In the genomic region with DNA sequence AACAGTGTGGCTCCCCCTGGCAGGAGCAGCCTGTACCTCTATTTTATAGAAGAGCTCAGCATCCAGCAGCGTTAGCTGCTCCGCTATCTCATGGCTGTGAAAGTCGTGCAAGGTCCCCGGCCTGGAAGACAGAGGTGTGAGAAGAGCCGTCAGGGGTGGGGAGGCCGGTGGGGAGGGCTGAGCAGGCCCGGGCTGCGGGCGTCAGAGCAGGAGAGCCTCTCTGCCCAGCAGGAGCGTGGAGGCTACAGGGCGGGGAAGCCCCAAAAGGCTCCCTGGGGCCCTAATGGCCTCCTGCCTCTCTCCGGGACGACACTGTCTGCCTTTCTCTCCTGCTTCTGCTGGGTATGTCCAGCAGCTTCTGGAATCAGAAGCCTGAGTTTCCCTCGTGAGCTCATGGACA, we compare ENCODE assay signal across 16 cellular contexts. TPM values are rescaled to one million over a fixed set of nuclear protein-coding genes. Genes with fewer than 3 reads are reported as not detected.
"Had no signal": no experiment of that assay in that cellular context is flagged by ENCODE, and none has a peak within 500 bp of the region (broad histone marks: within the 10 kb centered on the region; RNA-seq: fewer than 3 reads in every experiment).

No MANE protein-coding gene starts in this region.

- H3K4me1 ChIP-seq: breast epithelium, gastrocnemius medialis, neural progenitor cell, parathyroid adenoma had no signal

- H3K4me1 Mint-ChIP-seq: neural progenitor cell had no signal

- H3K27ac Mint-ChIP-seq: activated naive CD8-positive, alpha-beta T cell; neural progenitor cell; type B pancreatic cell had no signal

- H3K27ac ChIP-seq: breast epithelium, epithelial cell of prostate, gastrocnemius medialis, neural progenitor cell, parathyroid adenoma, skin epidermis had no signal

- H3K9me3 ChIP-seq: breast epithelium, gastrocnemius medialis had no signal

- H3K9me3 Mint-ChIP-seq: activated T-helper 2 cell treated with anti-CD3 and anti-CD28 coated beads, Interferon-gamma antibody, Interleukin-2, Interleukin-4, amounts not matched to agents 10 μg/mL and 5 μg/mL and 100 μg/mL, durations not matched to agents 14 hours and 24 hours and 36 hours; neural progenitor cell; type B pancreatic cell had no signal

- H3K4me3 Mint-ChIP-seq: activated naive CD8-positive, alpha-beta T cell; type B pancreatic cell had no signal

- H3K4me3 ChIP-seq: breast epithelium, gastrocnemius medialis, neural progenitor cell, skin epidermis had no signal

- H3K36me3 ChIP-seq: breast epithelium, neural progenitor cell had no signal

- ATAC-seq: gastrocnemius medialis, left ventricle myocardium superior had no signal

- H3K27me3 Mint-ChIP-seq: activated naive CD8-positive, alpha-beta T cell; type B pancreatic cell had no signal

- H3K27me3 ChIP-seq: breast epithelium, gastrocnemius medialis, neural progenitor cell had no signal

- DNase-seq: activated CD4-positive, alpha-beta T cell treated with anti-CD3 and anti-CD28 coated beads for 1 hour; gastrocnemius medialis; kidney; mesendoderm; retina; stimulated activated naive CD4-positive, alpha-beta T cell had no signal

RNA-seq across cellular contexts. Expression of gene PRRT1B, which starts 42.6 kb away (rescaled TPM):
- total RNA-seq: activated T-helper 2 cell treated with anti-CD3 and anti-CD28 coated beads, Interferon-gamma antibody, Interleukin-2, Interleukin-4, amounts not matched to agents 10 μg/mL and 5 μg/mL and 100 μg/mL, durations not matched to agents 14 hours and 24 hours and 36 hours; aorta; gastrocnemius medialis; left ventricle myocardium superior had no signal
- polyA plus RNA-seq: aorta had no signal
